ENCODE assay signal across 16 cellular contexts in genomic region chr2:240402566-240403295, GRCh38. TPM values are rescaled to one million over a fixed set of nuclear protein-coding genes. Genes with fewer than 3 reads are reported as not detected.
DNase-seq lines count a peak whose midpoint lies in the region; ATAC-seq and TF ChIP-seq lines count a peak whose summit lies in the region.
"Had no signal": no experiment of that assay in that cellular context is flagged by ENCODE, and none has a peak within 500 bp of the region (broad histone marks: within the 10 kb centered on the region; RNA-seq: fewer than 3 reads in every experiment).

No MANE protein-coding gene starts in this region.

- peaks cover 27% of the 10 kb centered on the region for H3K4me1 Mint-ChIP-seq in T-helper 17 cell

- no peaks in the 10 kb centered on the region for H3K36me3 Mint-ChIP-seq in T-helper 17 cell (ENCODE audit: low read depth)

- no peak for TF ChIP-seq CTCF in left ventricle myocardium inferior (IDR thresholded peaks at IDR 0.05; ENCODE audit: borderline replicate concordance)
- TF ChIP-seq CTCF in upper lobe of right lung (IDR thresholded peaks at IDR 0.05), result no peak

- DNase-seq in left ventricle myocardium superior (peak; percentile 9), left ventricle myocardium inferior (no peak), T-helper 17 cell (peak in 1 of 3 donors; percentile 5), islet precursor cell (peak; percentile 32), upper lobe of right lung (peak; percentile 48), hepatic stellate cell (ENCODE audit: low spot score) (no peak)
- DNase-seq: activated effector memory CD4-positive, alpha-beta T cell treated with Interleukin-2 at 50 U/mL for 16 hours; AML-193; anterior cingulate cortex; cerebellar nuclear complex; hippocampal formation; midbrain; NCI-H226; retina had no signal

- H3K4me1 ChIP-seq in left ventricle myocardium inferior (no peaks in the 10 kb centered on the region), upper lobe of right lung (no peaks in the 10 kb centered on the region)

- H3K27ac Mint-ChIP-seq in T-helper 17 cell, result peak overlapping the region; percentile 90

- H3K36me3 ChIP-seq in left ventricle myocardium inferior, result no peaks in the 10 kb centered on the region
- no peaks in the 10 kb centered on the region for H3K36me3 ChIP-seq in upper lobe of right lung

- no peak overlapping the region for H3K4me3 ChIP-seq in left ventricle myocardium inferior
- H3K4me3 ChIP-seq in upper lobe of right lung, result no peak overlapping the region
- H3K4me3 ChIP-seq: GM12878 had no signal

- ATAC-seq in left ventricle myocardium superior (no peak), T-helper 17 cell (no peak), upper lobe of right lung (no peak), HG03439 (IDR thresholded peaks at IDR 0.05; ENCODE audit: unreplicated experiment) (no peak)
- ATAC-seq: GM12878 had no signal

- H3K27me3 ChIP-seq in left ventricle myocardium inferior (ENCODE audit: low read depth) (peaks cover 11% of the 10 kb centered on the region), upper lobe of right lung (peaks cover 8% of the 10 kb centered on the region)

- H3K4me3 Mint-ChIP-seq in T-helper 17 cell, result peak overlapping the region; percentile 92

- intact Hi-C loops in left ventricle myocardium superior (cut with micrococcal nuclease) (no loop called here), left ventricle myocardium inferior (cut with micrococcal nuclease) (no loop called here), upper lobe of right lung (cut with DNase I) (no loop called here)

- peaks cover 6% of the 10 kb centered on the region for H3K27me3 Mint-ChIP-seq in T-helper 17 cell

- H3K27ac ChIP-seq in left ventricle myocardium inferior (replicated peaks) (no peak overlapping the region), upper lobe of right lung (no peak overlapping the region)

- H3K9me3 ChIP-seq in left ventricle myocardium inferior (replicated peaks), result no peaks in the 10 kb centered on the region
- H3K9me3 ChIP-seq in T-helper 17 cell (ENCODE audit: control insufficient read depth, low read length, poor library complexity, severe bottlenecking), result no peaks in the 10 kb centered on the region
- H3K9me3 ChIP-seq in upper lobe of right lung, result no peaks in the 10 kb centered on the region

RNA-seq across cellular contexts. Expression of gene GPC1, which starts 32.7 kb away (rescaled TPM):
- 177 TPM for total RNA-seq in left ventricle myocardium superior
- total RNA-seq in left ventricle myocardium inferior, result 187 TPM
- 1 to 10 TPM; 1.5 to 1.7 TPM for total RNA-seq in T-helper 17 cell
- total RNA-seq in upper lobe of right lung, result 24.8 TPM

Comparison
In these comparisons a context has a peak if more than half of its experiments do, and no peak if none do; other contexts are left out.
1. DNase-seq: peak in left ventricle myocardium superior (single experiment), islet precursor cell (single experiment) and upper lobe of right lung (single experiment); none in left ventricle myocardium inferior (single experiment) and hepatic stellate cell (single experiment).